In genomic region chr12:4910502-4911315, GRCh38 we compare ENCODE assay signal across 8 cellular contexts. TPM values are rescaled to one million over a fixed set of nuclear protein-coding genes. Genes with fewer than 3 reads are reported as not detected.
DNase-seq lines count a peak whose midpoint lies in the region; ATAC-seq, FAIRE-seq and TF ChIP-seq lines count a peak whose summit lies in the region.

No MANE protein-coding gene starts in this region.

- H3K9me3 Mint-ChIP-seq in activated naive CD8-positive, alpha-beta T cell (ENCODE audit: low read depth): no peaks in the 10 kb centered on the region

- no peak overlapping the region for H3K27ac ChIP-seq in kidney (ENCODE audit: low read depth in 2 of 2, low read length in 2 of 2)
- H3K27ac ChIP-seq in thoracic aorta: no peak overlapping the region

- no peaks in the 10 kb centered on the region for H3K9me3 ChIP-seq in kidney (ENCODE audit: control insufficient read depth in 1 of 2, low read length in 2 of 2)
- H3K9me3 ChIP-seq in thoracic aorta: no peaks in the 10 kb centered on the region

- ATAC-seq in thoracic aorta (ENCODE audit: insufficient number of reproducible peaks, low FRiP score, low read depth) (no peak), HG03442 (IDR thresholded peaks at IDR 0.05; ENCODE audit: unreplicated experiment) (no peak)

- no peak overlapping the region for H3K27ac Mint-ChIP-seq in activated naive CD8-positive, alpha-beta T cell

- no peak overlapping the region for H3K9ac ChIP-seq in kidney (ENCODE audit: low read length in 2 of 2)

- intact Hi-C loops in kidney (cut with DNase I): no loop called here

- H3K4me3 ChIP-seq in kidney (ENCODE audit: low read length in 2 of 2): peak overlapping the region; percentile 55 to 69
- peak overlapping the region; percentile 75 for H3K4me3 ChIP-seq in thoracic aorta

- peaks cover 31% of the 10 kb centered on the region for H3K27me3 Mint-ChIP-seq in activated naive CD8-positive, alpha-beta T cell

- DNase-seq in activated effector memory CD4-positive, alpha-beta T cell treated with anti-CD3 and anti-CD28 coated beads, Interleukin-2, amount 50 U/mL, for 16 hours: peak; percentile 64
- DNase-seq in activated effector memory CD4-positive, alpha-beta T cell treated with Interleukin-2 at 50 U/mL for 16 hours: no peak
- no peak for DNase-seq in kidney
- DNase-seq in thoracic aorta (ENCODE audit: low spot score): no peak
- no peak for DNase-seq in hippocampal formation (lab: John Stamatoyannopoulos, UW)
- DNase-seq in stimulated activated CD4-positive, alpha-beta T cell treated with anti-CD3 and anti-CD28 coated beads, Interleukin-1b, Interleukin-23, amount 100 ng/mL, for 48 hours: no peak

- peaks cover 2% of the 10 kb centered on the region for H3K36me3 Mint-ChIP-seq in activated naive CD8-positive, alpha-beta T cell

- peaks cover 18% of the 10 kb centered on the region for H3K4me1 Mint-ChIP-seq in activated naive CD8-positive, alpha-beta T cell (ENCODE audit: low read depth)

- H3K4me1 ChIP-seq in kidney (ENCODE audit: control insufficient read depth in 1 of 2, insufficient read depth in 1 of 2, low read depth in 1 of 2, low read length in 2 of 2) (peaks cover 0 to 4% of the 10 kb centered on the region in 2 donors), thoracic aorta (ENCODE audit: control insufficient read depth in 1 of 2, low read depth in 2 of 2) (peaks cover 7 to 30% of the 10 kb centered on the region in 2 donors)

- H3K4me3 Mint-ChIP-seq in activated naive CD8-positive, alpha-beta T cell: peak overlapping the region; percentile 94

- H3K36me3 ChIP-seq in kidney (ENCODE audit: control insufficient read depth in 1 of 2, insufficient read depth in 2 of 2, low read length in 2 of 2): no peaks in the 10 kb centered on the region
- no peaks in the 10 kb centered on the region for H3K36me3 ChIP-seq in thoracic aorta

- no peak for FAIRE-seq in kidney (lab: Jason Lieb, UNC)

- H3K27me3 ChIP-seq in thoracic aorta (replicated peaks; ENCODE audit: insufficient read depth): peaks cover 10% of the 10 kb centered on the region

- no peak for TF ChIP-seq CTCF in kidney (IDR thresholded peaks at IDR 0.05; ENCODE audit: borderline replicate concordance, extremely low read depth, insufficient read depth)
- TF ChIP-seq CTCF in thoracic aorta (IDR thresholded peaks at IDR 0.05): no peak

RNA-seq across cellular contexts. Expression of gene KCNA1, which starts 1.0 kb away (rescaled TPM):
- not detected for total RNA-seq in kidney
- polyA plus RNA-seq in kidney (ENCODE audit: insufficient read depth, low read depth, low replicate concordance): not detected
- under 1 TPM in 1 of 2 donors, not detected in 1; 0.85 TPM for total RNA-seq in thoracic aorta
